ENCODE assay signal across 18 cellular contexts in genomic region chr19:51145926-51146493, GRCh38. TPM values are rescaled to one million over a fixed set of nuclear protein-coding genes. Genes with fewer than 3 reads are reported as not detected.
DNase-seq lines count a peak whose midpoint lies in the region; ATAC-seq and TF ChIP-seq lines count a peak whose summit lies in the region.
"Had no signal": no experiment of that assay in that cellular context is flagged by ENCODE, and none has a peak within 500 bp of the region (broad histone marks: within the 10 kb centered on the region; RNA-seq: fewer than 3 reads in every experiment).

No MANE protein-coding gene starts in this region.

- 55 to 72% (median 68%) methylated on average over 2 to 4 of the region's 4 CpGs for WGBS in heart left ventricle, 4 donors

- peaks cover 0 to 5% (median 0%) of the 10 kb centered on the region in 9 donors for H3K27me3 ChIP-seq in heart left ventricle

- H3K36me3 Mint-ChIP-seq in T-helper 17 cell (ENCODE audit: low read depth) (no peaks in the 10 kb centered on the region), osteocyte (ENCODE audit: unreplicated experiment) (no peaks in the 10 kb centered on the region)
- H3K36me3 Mint-ChIP-seq in stimulated activated memory B cell treated with anti-CD40 and anti-IgM and Interleukin-4, amounts not matched to agents 10 μg/mL and 1 μg/mL and 100 μg/mL, for 72 hours: no peaks in the 10 kb centered on the region
- H3K36me3 Mint-ChIP-seq: CD4-positive, alpha-beta memory T cell had no signal

- peaks cover 8% of the 10 kb centered on the region for H3K9me3 Mint-ChIP-seq in osteocyte (ENCODE audit: unreplicated experiment)
- H3K9me3 Mint-ChIP-seq in stimulated activated memory B cell treated with anti-CD40 and anti-IgM and Interleukin-4, amounts not matched to agents 10 μg/mL and 1 μg/mL and 100 μg/mL, for 72 hours: peaks cover 5% of the 10 kb centered on the region

- no peak overlapping the region for H3K27ac ChIP-seq in coronary artery
- H3K27ac ChIP-seq in heart left ventricle: no peak overlapping the region
- H3K27ac ChIP-seq: A549, C4-2B had no signal

- no peak for TF ChIP-seq CTCF in coronary artery (IDR thresholded peaks at IDR 0.05)
- TF ChIP-seq CTCF in osteocyte (IDR thresholded peaks at IDR 0.05): no peak
- TF ChIP-seq CTCF in heart left ventricle (IDR thresholded peaks at IDR 0.05): no peak

- H3K4me1 Mint-ChIP-seq in T-helper 17 cell (peaks cover 2% of the 10 kb centered on the region), osteocyte (ENCODE audit: unreplicated experiment) (no peaks in the 10 kb centered on the region)
- no peaks in the 10 kb centered on the region for H3K4me1 Mint-ChIP-seq in stimulated activated memory B cell treated with anti-CD40 and anti-IgM and Interleukin-4, amounts not matched to agents 10 μg/mL and 1 μg/mL and 100 μg/mL, for 72 hours

- DNase-seq in T-helper 17 cell: no peak
- DNase-seq in coronary artery (ENCODE audit: low spot score): peak; percentile 68
- DNase-seq in islet precursor cell: peak; percentile 43
- peak; percentile 67 for DNase-seq in osteocyte (ENCODE audit: extremely low spot score, unreplicated experiment)
- DNase-seq in heart left ventricle: no peak
- DNase-seq: BE2C; CD4-positive, alpha-beta memory T cell; DMS79 treated with DMSO at 0.1 percent for 48 hours; EL; GOT3; HFFc6 had no signal

- intact Hi-C loops in heart left ventricle (cut with DNase I): no loop called here

- H3K27me3 Mint-ChIP-seq in T-helper 17 cell: peaks cover 18% of the 10 kb centered on the region
- no peaks in the 10 kb centered on the region for H3K27me3 Mint-ChIP-seq in osteocyte (ENCODE audit: unreplicated experiment)
- peaks cover 45% of the 10 kb centered on the region for H3K27me3 Mint-ChIP-seq in stimulated activated memory B cell treated with anti-CD40 and anti-IgM and Interleukin-4, amounts not matched to agents 10 μg/mL and 1 μg/mL and 100 μg/mL, for 72 hours

- H3K9me3 ChIP-seq in T-helper 17 cell (ENCODE audit: control insufficient read depth, low read length, poor library complexity, severe bottlenecking) (no peaks in the 10 kb centered on the region), heart left ventricle (peaks cover 0 to 6% (median 0%) of the 10 kb centered on the region in 12 donors)
- H3K9me3 ChIP-seq: A549, BE2C had no signal

- TF ChIP-seq POLR2A in heart left ventricle (IDR thresholded peaks at IDR 0.05): no peak

- H3K4me3 ChIP-seq in coronary artery: no peak overlapping the region
- H3K4me3 ChIP-seq in heart left ventricle: no peak overlapping the region
- H3K4me3 ChIP-seq: A549, HAP-1 had no signal

- no peaks in the 10 kb centered on the region for H3K36me3 ChIP-seq in heart left ventricle
- H3K36me3 ChIP-seq: BE2C, HAP-1 had no signal

- H3K4me1 ChIP-seq in heart left ventricle: peaks cover 0 to 63% (median 0%) of the 10 kb centered on the region in 12 donors
- H3K4me1 ChIP-seq: A549, BE2C, HAP-1 had no signal

- ATAC-seq in T-helper 17 cell: no peak
- ATAC-seq in HG03521 (IDR thresholded peaks at IDR 0.05; ENCODE audit: unreplicated experiment): no peak
- no peak for ATAC-seq in heart left ventricle
- no peak for ATAC-seq in stimulated activated memory B cell treated with anti-CD40 and anti-IgM and Interleukin-4, amounts not matched to agents 10 μg/mL and 1 μg/mL and 100 μg/mL, for 72 hours
- ATAC-seq: A549, HepG2 had no signal

- no peak overlapping the region for H3K4me3 Mint-ChIP-seq in T-helper 17 cell
- H3K4me3 Mint-ChIP-seq in osteocyte (ENCODE audit: unreplicated experiment): no peak overlapping the region
- H3K4me3 Mint-ChIP-seq in stimulated activated memory B cell treated with anti-CD40 and anti-IgM and Interleukin-4, amounts not matched to agents 10 μg/mL and 1 μg/mL and 100 μg/mL, for 72 hours: no peak overlapping the region
- H3K4me3 Mint-ChIP-seq: CD4-positive, alpha-beta memory T cell; HFFc6 had no signal

- H3K27ac Mint-ChIP-seq in T-helper 17 cell (peak overlapping the region; percentile 39), osteocyte (ENCODE audit: unreplicated experiment) (no peak overlapping the region)
- H3K27ac Mint-ChIP-seq in stimulated activated memory B cell treated with anti-CD40 and anti-IgM and Interleukin-4, amounts not matched to agents 10 μg/mL and 1 μg/mL and 100 μg/mL, for 72 hours: no peak overlapping the region
- H3K27ac Mint-ChIP-seq: HFFc6 had no signal

RNA-seq across cellular contexts. Expression of gene SIGLEC7, which starts 3.9 kb away (rescaled TPM):
- under 1 TPM in 1 of 2 donors, not detected in 1; 0.42 TPM for total RNA-seq in T-helper 17 cell
- not detected in 2 replicates for total RNA-seq in osteocyte
- 1 to 10 TPM in 3 of 9 donors, under 1 TPM in 4, not detected in 2; 0.51 to 6.1 (median 0.63) TPM for total RNA-seq in heart left ventricle
- polyA plus RNA-seq in heart left ventricle: 1 to 10 TPM; 1.0 to 1.2 TPM
- total RNA-seq: HepG2, HFFc6 had no signal
- polyA plus RNA-seq: A549, AG04450, HepG2 had no signal

RNA-seq across cellular contexts. Expression of gene SIGLEC9, which starts 21.3 kb away (rescaled TPM):
- total RNA-seq in T-helper 17 cell (1 to 10 TPM; 1.4 to 4.8 TPM), osteocyte (not detected in 2 replicates), heart left ventricle (10 to 100 TPM in 1 of 9 donors, 1 to 10 TPM in 6, under 1 TPM in 2; 0.35 to 18.5 (median 1.7) TPM)
- polyA plus RNA-seq in heart left ventricle: 1 to 10 TPM in 1 of 2 donors, under 1 TPM in 1; 0.27 to 2.0 TPM
- total RNA-seq: HepG2, HFFc6 had no signal
- polyA plus RNA-seq: A549, AG04450, HepG2 had no signal

RNA-seq across cellular contexts. Expression of gene CTU1, which starts 37.8 kb away (rescaled TPM):
- total RNA-seq in T-helper 17 cell (1 to 10 TPM; 4.1 to 4.6 TPM), osteocyte (5.6 and 6.5 TPM in 2 replicates), heart left ventricle (10 to 100 TPM in 1 of 9 donors, 1 to 10 TPM in 8; 2.5 to 11.2 (median 4.2) TPM)
- polyA plus RNA-seq in heart left ventricle: 1 to 10 TPM; 1.4 to 2.4 TPM

Comparison
In these comparisons a context has a peak if more than half of its experiments do, and no peak if none do; other contexts are left out.
1. DNase-seq: peak in coronary artery (single experiment), islet precursor cell (single experiment) and osteocyte (single experiment); none in T-helper 17 cell (0 of 3) and heart left ventricle (0 of 5).